Comparison of ENCODE assay signal across 14 cellular contexts in genomic region chr14:106069786-106070185, GRCh38.
DNase-seq lines count a peak whose midpoint lies in the region; ATAC-seq lines count a peak whose summit lies in the region.
"Had no signal": no experiment of that assay in that cellular context is flagged by ENCODE, and none has a peak within 500 bp of the region (broad histone marks: within the 10 kb centered on the region; RNA-seq: fewer than 3 reads in every experiment).

No MANE protein-coding gene starts in this region.

- ATAC-seq in activated CD4-positive, CD25-positive, alpha-beta regulatory T cell treated with anti-CD3 and anti-CD28 coated beads, Interleukin-2, amount 50 U/mL, for 24 hours: peak; percentile 55 to 69
- peak; percentile 82 to 85 for ATAC-seq in activated naive CD4-positive, alpha-beta T cell treated with anti-CD3 and anti-CD28 coated beads, Interleukin-2, amount 50 U/mL, for 72 hours
- peak; percentile 52 for ATAC-seq in activated naive CD8-positive, alpha-beta T cell treated with anti-CD3 and anti-CD28 coated beads, Interleukin-2, amount 50 U/mL, for 24 hours

- peaks cover 18% of the 10 kb centered on the region for H3K4me1 Mint-ChIP-seq in activated naive CD8-positive, alpha-beta T cell treated with anti-CD3 and anti-CD28 coated beads, Interleukin-2, amount 50 U/mL, for 24 hours

- no peak for DNase-seq in activated CD4-positive, CD25-positive, alpha-beta regulatory T cell treated with anti-CD3 and anti-CD28 coated beads, Interleukin-2, amount 50 U/mL, for 72 hours
- no peak for DNase-seq in activated naive CD4-positive, alpha-beta T cell treated with anti-CD3 and anti-CD28 coated beads, Interleukin-2, amount 50 U/mL, for 72 hours (ENCODE audit: low spot score in 2 of 2)
- no peak for DNase-seq in activated naive CD4-positive, alpha-beta T cell (lab: John Stamatoyannopoulos, UW)
- DNase-seq in activated naive CD8-positive, alpha-beta T cell treated with anti-CD3 and anti-CD28 coated beads, Interleukin-2, amount 50 U/mL, for 24 hours: no peak
- DNase-seq in NCI-H1048 (lab: John Stamatoyannopoulos, UW) (no peak), SKM-1 treated with dmso at 0.1 percent for 144 hours (lab: John Stamatoyannopoulos, UW; ENCODE audit: unreplicated experiment) (no peak), cerebellar nuclear complex (lab: John Stamatoyannopoulos, UW) (no peak)
- DNase-seq: CD8-positive, alpha-beta memory T cell; GM23248; NCI-H1092; NCI-H2107; NCI-H345; NCI-H526 treated with DMSO at 0.1 percent for 48 hours had no signal

- no peak overlapping the region for H3K4me3 Mint-ChIP-seq in activated naive CD8-positive, alpha-beta T cell treated with anti-CD3 and anti-CD28 coated beads, Interleukin-2, amount 50 U/mL, for 24 hours
- H3K4me3 Mint-ChIP-seq: CD8-positive, alpha-beta memory T cell had no signal

- H3K27me3 Mint-ChIP-seq in activated naive CD8-positive, alpha-beta T cell treated with anti-CD3 and anti-CD28 coated beads, Interleukin-2, amount 50 U/mL, for 24 hours: peaks cover 7% of the 10 kb centered on the region

- H3K36me3 Mint-ChIP-seq in activated naive CD4-positive, alpha-beta T cell treated with anti-CD3 and anti-CD28 coated beads, Interleukin-2, amount 50 U/mL, for 72 hours: peaks cover 0 to 9% of the 10 kb centered on the region in 2 donors
- no peaks in the 10 kb centered on the region for H3K36me3 Mint-ChIP-seq in activated naive CD8-positive, alpha-beta T cell treated with anti-CD3 and anti-CD28 coated beads, Interleukin-2, amount 50 U/mL, for 24 hours (ENCODE audit: low read depth)
- H3K36me3 Mint-ChIP-seq: CD8-positive, alpha-beta memory T cell had no signal

- H3K27ac Mint-ChIP-seq in activated naive CD4-positive, alpha-beta T cell treated with anti-CD3 and anti-CD28 coated beads, Interleukin-2, amount 50 U/mL, for 72 hours: peak overlapping the region; percentile 55 to 60
- peak overlapping the region; percentile 9 for H3K27ac Mint-ChIP-seq in activated naive CD8-positive, alpha-beta T cell treated with anti-CD3 and anti-CD28 coated beads, Interleukin-2, amount 50 U/mL, for 24 hours
- H3K27ac Mint-ChIP-seq: CD8-positive, alpha-beta memory T cell had no signal

- H3K9me3 Mint-ChIP-seq in activated naive CD4-positive, alpha-beta T cell treated with anti-CD3 and anti-CD28 coated beads, Interleukin-2, amount 50 U/mL, for 72 hours: peaks cover 0 to 4% of the 10 kb centered on the region in 2 donors
- H3K9me3 Mint-ChIP-seq in activated naive CD8-positive, alpha-beta T cell treated with anti-CD3 and anti-CD28 coated beads, Interleukin-2, amount 50 U/mL, for 24 hours: no peaks in the 10 kb centered on the region
- H3K9me3 Mint-ChIP-seq: CD8-positive, alpha-beta memory T cell had no signal
